In the genomic region with DNA sequence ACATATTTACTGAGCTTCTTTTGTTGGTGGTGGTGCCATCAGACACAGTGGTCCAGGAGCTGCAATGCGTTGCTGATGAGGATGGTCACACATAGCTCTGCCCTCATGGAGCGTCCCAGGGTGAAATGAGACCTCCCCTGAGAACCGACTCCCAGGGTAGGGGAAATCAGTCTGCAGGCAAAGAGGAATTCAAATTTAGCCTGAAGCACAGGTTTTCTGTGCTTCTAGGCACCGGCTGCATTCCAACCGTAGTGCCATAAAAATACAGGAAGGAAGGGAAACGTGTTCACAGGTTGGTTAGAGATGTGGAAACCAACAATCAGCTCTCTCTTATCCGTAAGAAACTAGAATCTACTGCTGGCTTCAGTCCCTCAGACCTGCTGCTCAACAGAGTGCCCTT, we compare ENCODE assay signal across 17 cellular contexts. TPM values are rescaled to one million over a fixed set of nuclear protein-coding genes. Genes with fewer than 3 reads are reported as not detected.
DNase-seq lines count a peak whose midpoint lies in the region; ATAC-seq and TF ChIP-seq lines count a peak whose summit lies in the region.
"Had no signal": no experiment of that assay in that cellular context is flagged by ENCODE, and none has a peak within 500 bp of the region (broad histone marks: within the 10 kb centered on the region; RNA-seq: fewer than 3 reads in every experiment).

No MANE protein-coding gene starts in this region.

- peaks cover 79% of the 10 kb centered on the region for H3K4me1 ChIP-seq in OCI-LY3 (ENCODE audit: low read length)
- peaks cover 68% of the 10 kb centered on the region for H3K4me1 ChIP-seq in smooth muscle cell (ENCODE audit: low read depth)
- peaks cover 56% of the 10 kb centered on the region for H3K4me1 ChIP-seq in testis

- H3K4me1 Mint-ChIP-seq in activated CD4-positive, alpha-beta T cell treated with anti-CD3 and anti-CD28 coated beads for 36 hours: peaks cover 98% of the 10 kb centered on the region

- no peak overlapping the region for H2AFZ ChIP-seq in OCI-LY3 (ENCODE audit: low read depth, low read length)
- no peak overlapping the region for H2AFZ ChIP-seq in smooth muscle cell (ENCODE audit: low read depth)

- TF ChIP-seq CTCF in OCI-LY3 (IDR thresholded peaks at IDR 0.05; ENCODE audit: low read depth, low read length): no peak
- TF ChIP-seq CTCF in smooth muscle cell (IDR thresholded peaks at IDR 0.05; ENCODE audit: borderline replicate concordance, insufficient read depth, poor library complexity, severe bottlenecking): no peak
- TF ChIP-seq CTCF in testis (IDR thresholded peaks at IDR 0.05): no peak
- no peak for TF ChIP-seq CTCF in dorsolateral prefrontal cortex (IDR thresholded peaks at IDR 0.05 in 54 of 56, conservative IDR thresholded peaks at IDR 0.05 in 2 of 56; ENCODE audit: low read depth in 1 of 56, partially characterized antibody in 56 of 56)

- H3K36me3 Mint-ChIP-seq in activated CD4-positive, alpha-beta T cell treated with anti-CD3 and anti-CD28 coated beads for 36 hours (ENCODE audit: low read depth): peaks cover 24% of the 10 kb centered on the region

- peak overlapping the region; percentile 92 for H3K27ac ChIP-seq in OCI-LY3 (ENCODE audit: low read length)
- H3K27ac ChIP-seq in smooth muscle cell (ENCODE audit: low read depth): no peak overlapping the region
- no peak overlapping the region for H3K27ac ChIP-seq in testis
- H3K27ac ChIP-seq in dorsolateral prefrontal cortex: peak overlapping the region in 4 of 59 donors; percentile 19 to 39 (median 35)

- DNase-seq in activated CD4-positive, alpha-beta T cell treated with anti-CD3 and anti-CD28 coated beads for 36 hours: no peak
- no peak for DNase-seq in activated CD4-positive, alpha-beta T cell treated with anti-CD3 and anti-CD28 coated beads, Interleukin-2, amount 50 U/mL, for 4 hours
- DNase-seq in dermis blood vessel endothelial cell (peak; percentile 44), smooth muscle cell (lab: John Stamatoyannopoulos, UW; ENCODE audit: unreplicated experiment) (no peak), testis (no peak), dorsolateral prefrontal cortex (no peak)
- DNase-seq: anterior cingulate cortex; DMS153; effector CD4-positive, alpha-beta T cell; left cardiac atrium; NCI-H1930 had no signal

- CTCF ChIA-PET in activated CD4-positive, alpha-beta T cell treated with anti-CD3 and anti-CD28 coated beads for 36 hours (lab: Charles Lee): interaction anchor here (0.6 to 3.7 kb wide), 5 partner anchors 9 to 1229 kb away, joined by 3 to 25 read pairs (median 6); no protein-coding TSS in a partner anchor

- H3K9me3 Mint-ChIP-seq in activated CD4-positive, alpha-beta T cell treated with anti-CD3 and anti-CD28 coated beads for 36 hours (ENCODE audit: low read depth): peaks cover 3% of the 10 kb centered on the region
- H3K9me3 Mint-ChIP-seq: neural crest cell had no signal

- H4K20me1 ChIP-seq in OCI-LY3 (ENCODE audit: insufficient read depth, low read length) (peaks cover 5% of the 10 kb centered on the region; the same call in 1 of the 2 replicates), smooth muscle cell (ENCODE audit: low read depth) (peaks cover 98% of the 10 kb centered on the region)

- no peak for TF ChIP-seq POLR2A in testis (IDR thresholded peaks at IDR 0.05)

- POLR2A ChIA-PET in activated CD4-positive, alpha-beta T cell treated with anti-CD3 and anti-CD28 coated beads for 36 hours (lab: Charles Lee): interaction anchor here (0.6 to 3.8 kb wide), 6 partner anchors 14 to 45 kb away, joined by 3 to 24 read pairs (median 7); no protein-coding TSS in a partner anchor

- H3K4me3 Mint-ChIP-seq in activated CD4-positive, alpha-beta T cell treated with anti-CD3 and anti-CD28 coated beads for 36 hours: peak overlapping the region; percentile 52
- H3K4me3 Mint-ChIP-seq: neural crest cell, type B pancreatic cell had no signal

- H3K27me3 Mint-ChIP-seq in activated CD4-positive, alpha-beta T cell treated with anti-CD3 and anti-CD28 coated beads for 36 hours: no peaks in the 10 kb centered on the region
- H3K27me3 Mint-ChIP-seq: type B pancreatic cell had no signal

- H3K9ac ChIP-seq in OCI-LY3 (ENCODE audit: low read length): peak overlapping the region; percentile 62
- H3K9ac ChIP-seq in smooth muscle cell (ENCODE audit: low read depth): no peak overlapping the region

- H3K27ac Mint-ChIP-seq in activated CD4-positive, alpha-beta T cell treated with anti-CD3 and anti-CD28 coated beads for 36 hours: peak overlapping the region; percentile 82
- H3K27ac Mint-ChIP-seq: type B pancreatic cell had no signal

- H3F3A ChIP-seq in smooth muscle cell (ENCODE audit: low read depth): peaks cover 37% of the 10 kb centered on the region

- intact Hi-C loops in activated CD4-positive, alpha-beta T cell treated with anti-CD3 and anti-CD28 coated beads for 36 hours (cut with DNase I, micrococcal nuclease): loop anchor here (2.0 to 10.0 kb wide), 5 partner anchors 50 to 220 kb away; no protein-coding TSS in a partner anchor
- intact Hi-C loops in testis (cut with DNase I; ENCODE audit: low total_unique reads): no loop called here
- intact Hi-C loops in dorsolateral prefrontal cortex (cut with DNase I): no loop called here

- H3K27me3 ChIP-seq in OCI-LY3 (ENCODE audit: low read depth, low read length): peaks cover 5% of the 10 kb centered on the region
- H3K27me3 ChIP-seq in smooth muscle cell (ENCODE audit: low read depth): no peaks in the 10 kb centered on the region
- H3K27me3 ChIP-seq in testis: no peaks in the 10 kb centered on the region
- H3K27me3 ChIP-seq in dorsolateral prefrontal cortex: no peaks in the 10 kb centered on the region

- ATAC-seq in activated CD4-positive, alpha-beta T cell treated with anti-CD3 and anti-CD28 coated beads for 36 hours: no peak
- ATAC-seq in HG03565 (IDR thresholded peaks at IDR 0.05; ENCODE audit: unreplicated experiment): no peak
- ATAC-seq: left cardiac atrium had no signal

- WGBS in smooth muscle cell (ENCODE audit: low lambda C conversion rate): 60% methylated on average over 7 of the region's 7 CpGs
- 85 to 94% methylated on average over 7 of the region's 7 CpGs for WGBS in testis, 2 donors

- H3K9me3 ChIP-seq in OCI-LY3 (ENCODE audit: insufficient read depth, low read length) (no peaks in the 10 kb centered on the region), smooth muscle cell (replicated peaks; ENCODE audit: low read depth) (no peaks in the 10 kb centered on the region), testis (no peaks in the 10 kb centered on the region)

- peaks cover 46% of the 10 kb centered on the region for H3K79me2 ChIP-seq in OCI-LY3 (ENCODE audit: low read length)
- H3K79me2 ChIP-seq in smooth muscle cell (ENCODE audit: low read depth): peaks cover 86% of the 10 kb centered on the region

- H3K4me2 ChIP-seq in OCI-LY3 (ENCODE audit: low read length) (peak overlapping the region; percentile 84), smooth muscle cell (peak overlapping the region; percentile 45)

- H3K36me3 ChIP-seq in OCI-LY3 (replicated peaks; ENCODE audit: low read depth, low read length) (peaks cover 3% of the 10 kb centered on the region), smooth muscle cell (ENCODE audit: low read depth) (no peaks in the 10 kb centered on the region), testis (ENCODE audit: low read depth, missing control alignments) (no peaks in the 10 kb centered on the region)

- peak overlapping the region; percentile 65 for H3K4me3 ChIP-seq in OCI-LY3 (ENCODE audit: low read length)
- no peak overlapping the region for H3K4me3 ChIP-seq in smooth muscle cell
- H3K4me3 ChIP-seq in testis: no peak overlapping the region
- no peak overlapping the region for H3K4me3 ChIP-seq in dorsolateral prefrontal cortex
- H3K4me3 ChIP-seq: HAP-1, skin epidermis had no signal

RNA-seq across cellular contexts. Expression of a gene that starts 19.2 kb away (rescaled TPM):
- 10 to 100 TPM; 33.7 to 40.8 TPM for total RNA-seq in activated CD4-positive, alpha-beta T cell treated with anti-CD3 and anti-CD28 coated beads for 36 hours
- total RNA-seq in dermis blood vessel endothelial cell: 16.5 and 29.9 TPM in 2 replicates
- 21.9 and 25.9 TPM in 2 replicates for total RNA-seq in smooth muscle cell
- 20.2 and 27.7 TPM in 2 replicates for polyA plus RNA-seq in smooth muscle cell
- 10 to 100 TPM; 18.7 to 31.6 TPM for total RNA-seq in testis
- 11.4 TPM for polyA plus RNA-seq in testis (ENCODE audit: insufficient read depth, low read depth, low replicate concordance)
- total RNA-seq in dorsolateral prefrontal cortex: 10 to 100 TPM; 14.8 to 63.4 (median 37.5) TPM

Comparison
In these comparisons a context has a peak if more than half of its experiments do, and no peak if none do; other contexts are left out.
1. intact Hi-C loops: an anchor here in activated CD4-positive, alpha-beta T cell treated with anti-CD3 and anti-CD28 coated beads for 36 hours (2.0 to 10.0 kb wide); none called in testis and dorsolateral prefrontal cortex.